ENCODE assay signal across 7 cellular contexts in genomic region chr17:44829558-44830358, GRCh38. TPM values are rescaled to one million over a fixed set of nuclear protein-coding genes. Genes with fewer than 3 reads are reported as not detected.
A peak's percentile ranks its signal among the peaks of the same experiment; 100 is the strongest.
DNase-seq lines count a peak whose midpoint lies in the region; ATAC-seq and TF ChIP-seq lines count a peak whose summit lies in the region.

Gene GJC1, minus strand, starts transcription at chr17:44830287. Its CDS starts 24,470 bp downstream, at chr17:44805817.

- in situ Hi-C loops in GM13976 (cut with MboI; ENCODE audit: low sequenced_read_pairs, unreplicated experiment), result no loop called here

- peak within 1 kb of the TSS; percentile 88 to 99 (median 96) for H3K27ac ChIP-seq in sigmoid colon

- H3K36me3 ChIP-seq in sigmoid colon, result peaks cover 0 to 5% (median 0%) of the 10 kb centered on the region in 4 donors

- no peaks in the 10 kb centered on the region for H3K9me3 Mint-ChIP-seq in activated naive CD8-positive, alpha-beta T cell treated with anti-CD3 and anti-CD28 coated beads, Interleukin-2, amount 10 ng/mL, durations not matched to agents 7 days and 5 days

- intact Hi-C loops in sigmoid colon (cut with DNase I), result loop anchor here (2.0 to 5.0 kb wide), 2 partner anchors 33 to 52 kb away; no protein-coding TSS in a partner anchor

- no peaks in the 10 kb centered on the region for H3K36me3 Mint-ChIP-seq in activated naive CD8-positive, alpha-beta T cell treated with anti-CD3 and anti-CD28 coated beads, Interleukin-2, amount 10 ng/mL, durations not matched to agents 7 days and 5 days

- H3K27me3 ChIP-seq in sigmoid colon, result peaks cover 0 to 8% (median 3%) of the 10 kb centered on the region in 3 donors

- peak; percentile 69 for DNase-seq in GM13976 (ENCODE audit: low spot score)
- peak; percentile 42 for DNase-seq in NCI-H226
- peak; percentile 58 for DNase-seq in activated naive CD8-positive, alpha-beta T cell treated with anti-CD3 and anti-CD28 coated beads, Interleukin-2, amount 10 ng/mL, durations not matched to agents 7 days and 5 days
- DNase-seq in hepatic stellate cell (ENCODE audit: low spot score), result peak; percentile 54
- DNase-seq in sigmoid colon, result peak; percentile 78
- DNase-seq in AML-193 (lab: John Stamatoyannopoulos, UW), result no peak

- peak within 1 kb of the TSS; percentile 83 to 87 (median 86) for H3K4me3 ChIP-seq in sigmoid colon

- peaks cover 71% of the 10 kb centered on the region for H3K27me3 Mint-ChIP-seq in activated naive CD8-positive, alpha-beta T cell treated with anti-CD3 and anti-CD28 coated beads, Interleukin-2, amount 10 ng/mL, durations not matched to agents 7 days and 5 days

- H3K27ac Mint-ChIP-seq in activated naive CD8-positive, alpha-beta T cell treated with anti-CD3 and anti-CD28 coated beads, Interleukin-2, amount 10 ng/mL, durations not matched to agents 7 days and 5 days, result peak within 1 kb of the TSS; percentile 5

- 1% methylated on average over 120 of the region's 120 CpGs for WGBS in sigmoid colon, 2 donors

- POLR2A ChIA-PET in activated naive CD8-positive, alpha-beta T cell treated with anti-CD3 and anti-CD28 coated beads, Interleukin-2, amount 10 ng/mL, durations not matched to agents 7 days and 5 days (lab: Charles Lee), result no interaction called here

- H3K9me3 ChIP-seq in sigmoid colon, result no peaks in the 10 kb centered on the region

- TF ChIP-seq EP300 in sigmoid colon (IDR thresholded peaks at IDR 0.05), result no peak

- H3K4me3 Mint-ChIP-seq in activated naive CD8-positive, alpha-beta T cell treated with anti-CD3 and anti-CD28 coated beads, Interleukin-2, amount 10 ng/mL, durations not matched to agents 7 days and 5 days, result peak within 1 kb of the TSS; percentile 78

- TF ChIP-seq CTCF in GM13976 (IDR thresholded peaks at IDR 0.05; ENCODE audit: borderline replicate concordance, control extremely low read depth, extremely low read depth, insufficient read depth, missing control alignments), result no peak
- TF ChIP-seq CTCF in sigmoid colon (IDR thresholded peaks at IDR 0.05), result no peak

- H3K4me1 ChIP-seq in sigmoid colon, result peaks cover 0 to 21% (median 16%) of the 10 kb centered on the region in 4 donors

- H3K4me1 Mint-ChIP-seq in activated naive CD8-positive, alpha-beta T cell treated with anti-CD3 and anti-CD28 coated beads, Interleukin-2, amount 10 ng/mL, durations not matched to agents 7 days and 5 days, result peaks cover 6% of the 10 kb centered on the region

- ATAC-seq in activated naive CD8-positive, alpha-beta T cell treated with anti-CD3 and anti-CD28 coated beads, Interleukin-2, amount 10 ng/mL, durations not matched to agents 7 days and 5 days (ENCODE audit: low read depth), result peak; percentile 61
- ATAC-seq in HG02642 (IDR thresholded peaks at IDR 0.05; ENCODE audit: poor library complexity, unreplicated experiment), result no peak

- TF ChIP-seq POLR2A in sigmoid colon (IDR thresholded peaks at IDR 0.05), result peak in 1 of 2 donors; percentile 42

RNA-seq across cellular contexts. Expression of gene GJC1, which starts in this region (rescaled TPM):
- total RNA-seq in activated naive CD8-positive, alpha-beta T cell treated with anti-CD3 and anti-CD28 coated beads, Interleukin-2, amount 10 ng/mL, durations not matched to agents 7 days and 5 days, result 1 to 10 TPM; 1.0 to 1.4 TPM
- 100 to 1,000 TPM in 1 of 4 donors, 10 to 100 TPM in 3; 68.0 to 134 (median 82.7) TPM for total RNA-seq in sigmoid colon
- polyA plus RNA-seq in sigmoid colon, result 1 to 10 TPM in 1 of 3 donors, under 1 TPM in 2; 0.23 to 4.7 (median 0.60) TPM

Comparison
In these comparisons a context has a peak if more than half of its experiments do, and no peak if none do; other contexts are left out.
1. RNA of gene GJC1 (total RNA-seq): 68.0 to 134 TPM in sigmoid colon; 1.0 to 1.4 TPM in activated naive CD8-positive, alpha-beta T cell treated with anti-CD3 and anti-CD28 coated beads, Interleukin-2, amount 10 ng/mL, durations not matched to agents 7 days and 5 days; every median in the first group is over 10 times any median in the second.
2. DNase-seq: peak in GM13976 (single experiment), NCI-H226 (single experiment), activated naive CD8-positive, alpha-beta T cell treated with anti-CD3 and anti-CD28 coated beads, Interleukin-2, amount 10 ng/mL, durations not matched to agents 7 days and 5 days (single experiment), hepatic stellate cell (single experiment) and sigmoid colon (single experiment); none in AML-193 (0 of 2).